21 cellular contexts compared by ENCODE assay signal in the genomic region with DNA sequence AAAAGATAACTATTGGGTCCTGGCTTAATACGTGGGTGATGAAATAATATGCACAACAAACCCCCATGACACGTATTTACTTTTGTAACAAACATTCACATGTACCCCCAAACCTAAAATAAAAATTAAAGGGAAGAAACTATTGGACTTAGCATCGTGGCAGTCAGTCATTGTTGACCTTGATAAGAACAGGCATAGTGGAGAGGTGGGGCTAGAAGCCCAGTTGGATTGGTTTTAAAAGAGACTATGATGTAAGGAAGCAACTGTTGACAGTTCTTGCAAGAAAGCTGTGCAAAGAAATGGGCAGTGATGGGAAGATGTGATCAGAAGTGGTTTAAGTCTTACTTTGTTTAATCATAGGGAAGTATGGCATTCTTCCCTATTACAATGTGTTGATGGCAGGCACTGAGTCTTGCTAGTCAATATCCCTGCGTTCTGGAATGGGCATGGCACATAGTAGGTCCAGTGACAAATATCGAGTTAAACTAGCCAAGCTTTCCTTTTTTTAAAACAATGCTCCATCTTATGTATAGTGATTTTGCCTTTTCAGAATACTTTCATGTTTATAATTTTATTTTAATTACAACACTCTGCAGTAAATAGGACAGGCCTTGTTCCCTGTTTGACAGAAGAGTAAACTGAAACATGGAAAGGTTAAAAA.
"Had no signal": no experiment of that assay in that cellular context is flagged by ENCODE, and none has a peak within 500 bp of the region (broad histone marks: within the 10 kb centered on the region; RNA-seq: fewer than 3 reads in every experiment).

No MANE protein-coding gene starts in this region.

- H3K4me3 ChIP-seq: adrenal gland, cardiac muscle cell, left lung, neural progenitor cell, tibial nerve had no signal

- H3K4me1 ChIP-seq: adrenal gland, left lung, neural progenitor cell had no signal

- FAIRE-seq: keratinocyte, urothelium cell line had no signal

- H3K9me3 Mint-ChIP-seq: activated CD4-positive, alpha-beta memory T cell treated with anti-CD3 and anti-CD28 coated beads for 36 hours; activated naive CD4-positive, alpha-beta T cell treated with anti-CD3 and anti-CD28 coated beads for 36 hours; neural progenitor cell had no signal

- H3K27me3 Mint-ChIP-seq: activated CD4-positive, alpha-beta memory T cell treated with anti-CD3 and anti-CD28 coated beads for 36 hours; progenitor cell of endocrine pancreas had no signal

- H3K27me3 ChIP-seq: adrenal gland, cardiac muscle cell, left lung, neural progenitor cell, tibial nerve had no signal

- H3K4me1 Mint-ChIP-seq: neural progenitor cell had no signal

- DNase-seq: activated CD4-positive, alpha-beta memory T cell treated with anti-CD3 and anti-CD28 coated beads for 36 hours; activated naive CD4-positive, alpha-beta T cell treated with anti-CD3 and anti-CD28 coated beads for 36 hours; activated T-cell treated with anti-CD3 and anti-CD28 coated beads, Interleukin-2, amount 50 U/mL, for 1 hour; adrenal gland; foreskin fibroblast; hippocampal formation; left lung; midbrain; stimulated activated CD4-positive, alpha-beta T cell treated with anti-CD3 and anti-CD28 coated beads, Interleukin-12 subunit alpha, Interleukin-12 subunit beta, amount 100 ng/mL, for 4 hours; stimulated activated CD4-positive, alpha-beta T cell treated with anti-CD3 and anti-CD28 coated beads, Interleukin-1b, Interleukin-23, amount 100 ng/mL, for 48 hours; stimulated activated CD8-positive, alpha-beta memory T cell treated with anti-CD3 and anti-CD28 coated beads, Interleukin-4, amount 100 ng/mL, for 48 hours; stimulated activated naive CD8-positive, alpha-beta T cell treated with anti-CD3 and anti-CD28 coated beads, Interleukin-15, Interleukin-2, amounts not matched to agents 100 U/mL and 50 U/mL, for 24 hours; substantia nigra; WERI-Rb-1 had no signal

- H3K4me2 ChIP-seq: neural progenitor cell had no signal

- H3K27ac Mint-ChIP-seq: activated naive CD4-positive, alpha-beta T cell treated with anti-CD3 and anti-CD28 coated beads for 36 hours; neural progenitor cell had no signal

- H3K9me3 ChIP-seq: adrenal gland, left lung, tibial nerve had no signal

- H3K4me3 Mint-ChIP-seq: activated CD4-positive, alpha-beta memory T cell treated with anti-CD3 and anti-CD28 coated beads for 36 hours; activated naive CD4-positive, alpha-beta T cell treated with anti-CD3 and anti-CD28 coated beads for 36 hours; neural progenitor cell had no signal

- ATAC-seq: left lung; stimulated activated naive CD8-positive, alpha-beta T cell treated with anti-CD3 and anti-CD28 coated beads, Interleukin-15, Interleukin-2, amounts not matched to agents 100 U/mL and 50 U/mL, for 24 hours had no signal

- H2AFZ ChIP-seq: neural progenitor cell had no signal

- H3K27ac ChIP-seq: cardiac muscle cell, epithelial cell of prostate, left lung, neural progenitor cell, tibial nerve, WERI-Rb-1 had no signal

- H3K9ac ChIP-seq: neural progenitor cell had no signal
